Comparison of ENCODE assay signal across 9 cellular contexts in genomic region chr6:149316108-149316727, GRCh38. TPM values are rescaled to one million over a fixed set of nuclear protein-coding genes. Genes with fewer than 3 reads are reported as not detected.
DNase-seq lines count a peak whose midpoint lies in the region; ATAC-seq, FAIRE-seq and TF ChIP-seq lines count a peak whose summit lies in the region.
"Had no signal": no experiment of that assay in that cellular context is flagged by ENCODE, and none has a peak within 500 bp of the region (broad histone marks: within the 10 kb centered on the region; RNA-seq: fewer than 3 reads in every experiment).

No MANE protein-coding gene starts in this region.

- H3K9me1 ChIP-seq in endothelial cell of umbilical vein (replicated peaks; ENCODE audit: control insufficient read depth, extremely low read depth, insufficient read depth, low read length) = no peaks in the 10 kb centered on the region

- no peak for DNase-seq in DND-41
- DNase-seq in PC-3 = no peak
- DNase-seq in endothelial cell of umbilical vein (ENCODE audit: low read depth, low spot score) = no peak
- DNase-seq in osteoblast (ENCODE audit: insufficient read length, low spot score, missing footprints) = peak; percentile 51
- no peak for DNase-seq in COR-L47 (lab: John Stamatoyannopoulos, UW)
- no peak for DNase-seq in NCI-H2227 (lab: John Stamatoyannopoulos, UW; ENCODE audit: unreplicated experiment)
- DNase-seq: HCEC 1CT had no signal

- H3K27me3 ChIP-seq in DND-41 (ENCODE audit: insufficient read depth, low read length, poor library complexity) = no peaks in the 10 kb centered on the region
- H3K27me3 ChIP-seq in PC-3 (ENCODE audit: low read length) = no peaks in the 10 kb centered on the region
- peaks cover 18 to 33% of the 10 kb centered on the region in 2 experiments for H3K27me3 ChIP-seq in endothelial cell of umbilical vein (ENCODE audit: control insufficient read depth in 2 of 2, insufficient read depth in 2 of 2, low read length in 2 of 2)
- no peaks in the 10 kb centered on the region for H3K27me3 ChIP-seq in osteoblast (ENCODE audit: insufficient read depth, low read length)

- ATAC-seq in DND-41 (ENCODE audit: insufficient read depth, low read depth) (no peak), PC-3 (no peak), GM19395 (IDR thresholded peaks at IDR 0.05; ENCODE audit: unreplicated experiment) (no peak), HG02973 (IDR thresholded peaks at IDR 0.05; ENCODE audit: unreplicated experiment) (no peak)

- FAIRE-seq in endothelial cell of umbilical vein (lab: Jason Lieb, UNC) = no peak

- intact Hi-C loops in PC-3 (cut with micrococcal nuclease) = loop anchor here (2.0 to 5.0 kb wide), 2 partner anchors 83 to 234 kb away; no protein-coding TSS in a partner anchor
- intact Hi-C loops in endothelial cell of umbilical vein (cut with micrococcal nuclease) = loop anchor here (2.0 to 5.0 kb wide), 2 partner anchors 96 to 117 kb away; no protein-coding TSS in a partner anchor

- H3K27ac ChIP-seq in DND-41 (ENCODE audit: low read length) (peak overlapping the region; percentile 92), PC-3 (ENCODE audit: low read length) (no peak overlapping the region), endothelial cell of umbilical vein (ENCODE audit: insufficient read depth, low read depth, low read length) (no peak overlapping the region), osteoblast (ENCODE audit: low read depth, low read length) (peak overlapping the region; percentile 58)

- no peaks in the 10 kb centered on the region for H3K9me2 ChIP-seq in PC-3 (replicated peaks; ENCODE audit: low read length)

- no peak for TF ChIP-seq POLR2A in endothelial cell of umbilical vein (IDR thresholded peaks at IDR 0.05; ENCODE audit: low read depth, low read length)

- H3K9ac ChIP-seq in DND-41 (ENCODE audit: low read depth, low read length) = peak overlapping the region; percentile 93
- peak overlapping the region; percentile 93 for H3K9ac ChIP-seq in PC-3 (ENCODE audit: low read length)
- H3K9ac ChIP-seq in endothelial cell of umbilical vein (replicated peaks; ENCODE audit: extremely low read depth, insufficient read depth, low read length) = peak overlapping the region; percentile 97

- POLR2A ChIA-PET in PC-3 (lab: Charles Lee; ENCODE audit: unreplicated experiment) = no interaction called here
- POLR2A ChIA-PET in endothelial cell of umbilical vein (lab: Charles Lee) = interaction anchor here (0.6 kb wide), 1 partner anchor 9 kb away, joined by 6 read pairs; no protein-coding TSS in a partner anchor

- peak overlapping the region; percentile 75 for H2AFZ ChIP-seq in DND-41 (ENCODE audit: low read depth, low read length)
- peak overlapping the region; percentile 92 for H2AFZ ChIP-seq in PC-3 (ENCODE audit: low read length)
- peak overlapping the region; percentile 99 for H2AFZ ChIP-seq in endothelial cell of umbilical vein (ENCODE audit: low read depth, low read length)
- peak overlapping the region; percentile 73 for H2AFZ ChIP-seq in osteoblast (ENCODE audit: low read length)

- peaks cover 38% of the 10 kb centered on the region for H3K79me2 ChIP-seq in DND-41 (ENCODE audit: insufficient read depth, low read length)
- peaks cover 42% of the 10 kb centered on the region for H3K79me2 ChIP-seq in PC-3 (ENCODE audit: low read length)
- peaks cover 36% of the 10 kb centered on the region for H3K79me2 ChIP-seq in endothelial cell of umbilical vein (ENCODE audit: control insufficient read depth, insufficient read depth, low read length)
- peaks cover 42% of the 10 kb centered on the region for H3K79me2 ChIP-seq in osteoblast (ENCODE audit: insufficient read depth, low read length)

- H3K4me2 ChIP-seq in DND-41 (ENCODE audit: insufficient read depth, low read length) (peak overlapping the region; percentile 70), PC-3 (ENCODE audit: low read length) (peak overlapping the region; percentile 81), endothelial cell of umbilical vein (ENCODE audit: insufficient read depth, low read length) (peak overlapping the region; percentile 95), osteoblast (ENCODE audit: insufficient read depth, low read length) (peak overlapping the region; percentile 92)

- CTCF ChIA-PET in PC-3 (lab: Charles Lee) (no interaction called here), endothelial cell of umbilical vein (lab: Charles Lee) (interaction anchor here (0.6 to 1.5 kb wide), 8 partner anchors 15 to 288 kb away, joined by 3 to 7 read pairs (median 4); no protein-coding TSS in a partner anchor)

- peaks cover 2% of the 10 kb centered on the region; the same call in 1 of the 2 replicates for H3K36me3 ChIP-seq in DND-41 (ENCODE audit: insufficient read depth, low read length)
- H3K36me3 ChIP-seq in PC-3 (ENCODE audit: low read depth, low read length) = no peaks in the 10 kb centered on the region
- H3K36me3 ChIP-seq in endothelial cell of umbilical vein (ENCODE audit: control insufficient read depth in 2 of 2, extremely low read depth in 1 of 2, insufficient read depth in 2 of 2, low read length in 2 of 2) = no peaks in the 10 kb centered on the region
- H3K36me3 ChIP-seq in osteoblast (ENCODE audit: insufficient read depth, low read length) = no peaks in the 10 kb centered on the region

- TF ChIP-seq CTCF in DND-41 (IDR thresholded peaks at IDR 0.05; ENCODE audit: borderline replicate concordance, extremely low read depth, low read length, poor library complexity, severe bottlenecking) = no peak
- TF ChIP-seq CTCF in PC-3 (conservative IDR thresholded peaks at IDR 0.05; ENCODE audit: low read depth, low read length) = no peak
- no peak for TF ChIP-seq CTCF in endothelial cell of umbilical vein (IDR thresholded peaks at IDR 0.05; ENCODE audit: extremely low read depth in 1 of 2, insufficient read depth in 1 of 2, low read depth in 1 of 2, low read length in 2 of 2)
- no peak for TF ChIP-seq CTCF in osteoblast (IDR thresholded peaks at IDR 0.05; ENCODE audit: extremely low read depth, low read depth, low read length)

- dilution Hi-C loops in endothelial cell of umbilical vein (cut with MboI; ENCODE audit: extremely low pct_ligation_motif_present, low sequenced_read_pairs) = no loop called here

- BruUV-seq in PC-3 (replicated peaks; lab: Mats Ljungman, UMichigan) (TSS peak; percentile 80), endothelial cell of umbilical vein (replicated peaks; lab: Mats Ljungman, UMichigan) (TSS peak; percentile 46)

- peak overlapping the region; percentile 62 to 78; a peak in 3 of 4 replicates for H3K4me3 ChIP-seq in DND-41 (ENCODE audit: low read depth in 1 of 2, low read length in 2 of 2)
- H3K4me3 ChIP-seq in PC-3 (ENCODE audit: low read length) = peak overlapping the region; percentile 93
- peak overlapping the region; percentile 69 to 97 (median 79) for H3K4me3 ChIP-seq in endothelial cell of umbilical vein (replicated peaks in 1 of 3; ENCODE audit: insufficient read depth in 1 of 3, low read depth in 1 of 3, low read length in 3 of 3)
- H3K4me3 ChIP-seq in osteoblast (ENCODE audit: insufficient read depth, low read length) = peak overlapping the region; percentile 90

- H4K20me1 ChIP-seq in DND-41 (ENCODE audit: insufficient read depth, low read length) (peaks cover 16% of the 10 kb centered on the region; the same call in 1 of the 2 replicates), PC-3 (ENCODE audit: low read length) (peaks cover 16% of the 10 kb centered on the region), endothelial cell of umbilical vein (replicated peaks; ENCODE audit: control insufficient read depth, extremely low read depth, insufficient read depth, low read length) (peaks cover 5% of the 10 kb centered on the region), osteoblast (ENCODE audit: insufficient read depth, low read length) (peaks cover 26% of the 10 kb centered on the region)

- H3K4me1 ChIP-seq in DND-41 (ENCODE audit: insufficient read depth, low read length) = peaks cover 35% of the 10 kb centered on the region
- peaks cover 17% of the 10 kb centered on the region for H3K4me1 ChIP-seq in PC-3 (ENCODE audit: insufficient read depth, low read length)
- H3K4me1 ChIP-seq in endothelial cell of umbilical vein (ENCODE audit: control insufficient read depth, extremely low read depth, insufficient read depth, low read length) = peaks cover 18% of the 10 kb centered on the region
- H3K4me1 ChIP-seq in osteoblast (ENCODE audit: insufficient read depth, low read length) = peaks cover 21% of the 10 kb centered on the region

- H3F3A ChIP-seq in PC-3 (ENCODE audit: low read length, unreplicated experiment) = no peaks in the 10 kb centered on the region

- H3K9me3 ChIP-seq in DND-41 (ENCODE audit: insufficient read depth, low read length, severe bottlenecking) (no peaks in the 10 kb centered on the region), PC-3 (ENCODE audit: low read length) (no peaks in the 10 kb centered on the region), endothelial cell of umbilical vein (replicated peaks; ENCODE audit: control insufficient read depth, insufficient read depth, low read length) (no peaks in the 10 kb centered on the region), osteoblast (ENCODE audit: low read depth, low read length) (no peaks in the 10 kb centered on the region)

TF ChIP-seq in endothelial cell of umbilical vein, 7 proteins besides CTCF, POLR2A, EP300 and RAD21:
- TF ChIP-seq FOS (IDR thresholded peaks at IDR 0.05; ENCODE audit: borderline replicate concordance, insufficient read depth, low read length) (no peak), EZH2 (IDR thresholded peaks at IDR 0.05; ENCODE audit: borderline replicate concordance, low read depth, low read length, severe bottlenecking) (no peak), MYC (IDR thresholded peaks at IDR 0.05; ENCODE audit: low read depth, low read length) (no peak), MAX (IDR thresholded peaks at IDR 0.05; ENCODE audit: insufficient read depth, insufficient read length) (no peak), POLR2AphosphoS5 (IDR thresholded peaks at IDR 0.05; ENCODE audit: insufficient read depth, low read depth, low read length) (no peak), JUN (IDR thresholded peaks at IDR 0.05; ENCODE audit: borderline replicate concordance, insufficient read depth, insufficient read length, low read depth) (no peak), GATA2 (IDR thresholded peaks at IDR 0.05; ENCODE audit: insufficient read depth, insufficient read length, low read depth, low read length) (no peak)

RNA-seq across cellular contexts. Expression of gene TAB2, which starts 1.3 kb away (rescaled TPM):
- total RNA-seq in PC-3 (2014; rRNA removed) = 14.7 and 18.5 TPM in 2 replicates
- 34.2 and 37.4 TPM in 2 replicates for total RNA-seq in endothelial cell of umbilical vein
- 24.4 and 26.0 TPM in 2 replicates for polyA plus RNA-seq in endothelial cell of umbilical vein
- polyA plus RNA-seq in endothelial cell of umbilical vein (2011; cell fraction: cytosol; rRNA removed) = 28.6 and 29.0 TPM in 2 replicates
- 25.6 and 29.4 TPM in 2 replicates for polyA plus RNA-seq in endothelial cell of umbilical vein (2011; cell fraction: nucleus; rRNA removed)
- polyA plus RNA-seq in endothelial cell of umbilical vein (2012) = 30.4 and 40.9 TPM in 2 replicates
- 54.3 and 60.9 TPM in 2 replicates for polyA minus RNA-seq in endothelial cell of umbilical vein
- 15.3 TPM for polyA minus RNA-seq in endothelial cell of umbilical vein (2011; cell fraction: cytosol; rRNA and poly(A)+ RNA removed)
- polyA minus RNA-seq in endothelial cell of umbilical vein (2011; cell fraction: nucleus; rRNA and poly(A)+ RNA removed) = 45.3 and 63.2 TPM in 2 replicates
- 28.2 and 34.8 TPM in 2 replicates for total RNA-seq in osteoblast

Comparison
In these comparisons a context has a peak if more than half of its experiments do, and no peak if none do; other contexts are left out.
1. H3K27ac ChIP-seq: peak in DND-41 (single experiment) and osteoblast (single experiment); none in PC-3 (single experiment) and endothelial cell of umbilical vein (single experiment).
2. Peak in every context shown above with its lines, with median percentiles within 50 percentile points of each other: H2AFZ ChIP-seq, H3K4me2 ChIP-seq, H3K4me3 ChIP-seq and H3K9ac ChIP-seq.